Comparison of ENCODE assay signal across 12 cellular contexts in the genomic region with DNA sequence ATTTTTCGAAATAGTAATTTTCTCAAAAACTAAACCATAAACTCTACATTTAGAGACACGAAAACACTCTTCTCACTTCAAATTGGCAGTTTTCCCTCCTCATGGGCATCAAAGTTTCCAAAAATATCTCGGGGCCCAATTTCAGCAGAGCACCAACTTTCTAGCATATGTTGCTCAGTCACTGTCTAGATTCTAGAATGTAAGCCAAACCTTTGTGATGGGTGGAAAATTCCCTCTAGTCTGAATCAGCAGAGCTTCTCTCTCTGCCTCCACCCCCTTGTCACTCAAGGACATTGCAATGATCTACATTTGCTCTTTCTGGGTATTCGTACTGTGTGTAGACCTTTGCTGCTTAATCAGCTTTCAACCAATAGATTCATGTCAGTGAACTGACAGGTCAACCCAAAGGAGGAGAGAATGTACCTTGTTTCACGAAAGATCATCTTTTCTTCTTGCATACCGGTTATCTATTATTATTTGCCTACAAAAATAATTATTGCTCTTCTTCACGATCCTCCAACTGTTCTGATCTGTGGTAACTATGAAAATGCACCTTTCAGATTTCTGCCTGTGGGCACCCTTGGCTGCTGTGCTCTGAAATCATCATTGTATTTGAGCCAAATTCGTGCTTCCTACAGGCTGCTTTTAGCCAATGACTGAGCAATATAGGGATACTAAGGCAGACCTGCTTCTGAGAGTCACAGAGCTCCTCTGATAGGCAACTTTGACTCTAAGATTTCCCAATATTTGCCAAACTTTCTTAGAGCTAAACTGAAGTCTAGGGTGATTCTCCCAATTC. TPM values are rescaled to one million over a fixed set of nuclear protein-coding genes. Genes with fewer than 3 reads are reported as not detected.
DNase-seq lines count a peak whose midpoint lies in the region; ATAC-seq and TF ChIP-seq lines count a peak whose summit lies in the region.
"Had no signal": no experiment of that assay in that cellular context is flagged by ENCODE, and none has a peak within 500 bp of the region (broad histone marks: within the 10 kb centered on the region; RNA-seq: fewer than 3 reads in every experiment).

No MANE protein-coding gene starts in this region.

- H3K9ac ChIP-seq in SK-N-SH: no peak overlapping the region

- no peaks in the 10 kb centered on the region for H3K27me3 ChIP-seq in SK-N-SH (ENCODE audit: insufficient read depth)
- H3K27me3 ChIP-seq: ascending aorta had no signal

- no peaks in the 10 kb centered on the region for H3K36me3 ChIP-seq in SK-N-SH (replicated peaks in 1 of 2; ENCODE audit: control insufficient read depth in 1 of 2, insufficient read depth in 2 of 2, low read length in 1 of 2)
- H3K36me3 ChIP-seq: ascending aorta had no signal

- H3K4me2 ChIP-seq in SK-N-SH: no peak overlapping the region

- no peak for TF ChIP-seq RAD21 in SK-N-SH (IDR thresholded peaks at IDR 0.05; ENCODE audit: low read length)

- no peaks in the 10 kb centered on the region for H3K79me2 ChIP-seq in SK-N-SH (ENCODE audit: insufficient read depth)

- WGBS in SK-N-SH (ENCODE audit: low lambda C conversion rate): 77% methylated on average over 8 of the region's 8 CpGs

- TF ChIP-seq EP300 in SK-N-SH (IDR thresholded peaks at IDR 0.05; ENCODE audit: borderline replicate concordance in 1 of 2, low read depth in 1 of 2, low read length in 1 of 2): no peak

- no peak overlapping the region for H2AFZ ChIP-seq in SK-N-SH (ENCODE audit: low read depth)

- no peaks in the 10 kb centered on the region for H3K9me3 ChIP-seq in SK-N-SH
- H3K9me3 ChIP-seq: ascending aorta had no signal

- H3K27ac ChIP-seq in SK-N-SH (ENCODE audit: low read depth in 2 of 2, low read length in 1 of 2): peak overlapping the region in 1 of 2 experiments; percentile 16; a peak in 1 of 4 replicates

- H3K4me3 ChIP-seq in SK-N-SH (ENCODE audit: low read depth in 2 of 2, low read length in 1 of 2): no peak overlapping the region
- H3K4me3 ChIP-seq in cardiac fibroblast (replicated peaks in 1 of 2; ENCODE audit: low read depth in 2 of 2, low read length in 2 of 2): no peak overlapping the region
- H3K4me3 ChIP-seq: ascending aorta had no signal

- in situ Hi-C loops in GM13976 (cut with MboI; ENCODE audit: low sequenced_read_pairs, unreplicated experiment): no loop called here

- ATAC-seq in SK-N-SH treated with all-trans-retinoic acid at 6 μM for 48 hours: no peak; the same call in 2 of the 3 replicates
- peak; percentile 41 for ATAC-seq in omental fat pad (ENCODE audit: low FRiP score)
- no peak for ATAC-seq in HG02885 (IDR thresholded peaks at IDR 0.05; ENCODE audit: poor library complexity, unreplicated experiment)
- no peak for ATAC-seq in HG03097 (IDR thresholded peaks at IDR 0.05; ENCODE audit: low FRiP score, unreplicated experiment)

- DNase-seq in SK-N-SH (no peak), HuH-7 (ENCODE audit: low spot score) (peak; percentile 53), cardiac fibroblast (ENCODE audit: low read depth in 2 of 2) (peak; percentile 41 to 66), omental fat pad (ENCODE audit: low spot score) (no peak), GM13976 (ENCODE audit: low spot score) (no peak)
- DNase-seq: 8988T; activated CD4-positive, alpha-beta T cell treated with anti-CD3 and anti-CD28 coated beads, Interleukin-2, amount 50 U/mL, for 4 hours; NCI-H2029 had no signal

- TF ChIP-seq CTCF in SK-N-SH (IDR thresholded peaks at IDR 0.05): no peak
- TF ChIP-seq CTCF in cardiac fibroblast (IDR thresholded peaks at IDR 0.05; ENCODE audit: low read depth, low read length): no peak
- TF ChIP-seq CTCF in omental fat pad (IDR thresholded peaks at IDR 0.05): no peak
- TF ChIP-seq CTCF in GM13976 (IDR thresholded peaks at IDR 0.05; ENCODE audit: borderline replicate concordance, control extremely low read depth, extremely low read depth, insufficient read depth, missing control alignments): no peak

- H3K4me1 ChIP-seq in SK-N-SH (ENCODE audit: control insufficient read depth in 1 of 2, insufficient read depth in 2 of 2, low read depth in 1 of 2, low read length in 1 of 2): peaks cover 2 to 41% of the 10 kb centered on the region in 2 experiments

- no peaks in the 10 kb centered on the region; the same call in 1 of the 2 replicates for H4K20me1 ChIP-seq in SK-N-SH (ENCODE audit: insufficient read depth)

- POLR2A ChIA-PET in SK-N-SH (lab: Yijun Ruan, JAX): no interaction called here

- H3F3A ChIP-seq in SK-N-SH (replicated peaks; ENCODE audit: insufficient read depth): peaks cover 40% of the 10 kb centered on the region

- no peaks in the 10 kb centered on the region for H3K9me2 ChIP-seq in SK-N-SH

- CTCF ChIA-PET in SK-N-SH (lab: Yijun Ruan, JAX): interaction anchor here (4.2 kb wide), 1 partner anchor 9 kb away, joined by 28 read pairs; no protein-coding TSS in a partner anchor

TF ChIP-seq in SK-N-SH, 30 proteins besides CTCF, POLR2A, EP300 and RAD21 (continues in another document):
- TF ChIP-seq FOSL2 (IDR thresholded peaks at IDR 0.05; ENCODE audit: borderline replicate concordance, low read depth): peak; percentile 21; the same call in 1 of the 2 replicates
- TF ChIP-seq, protein P1, sequence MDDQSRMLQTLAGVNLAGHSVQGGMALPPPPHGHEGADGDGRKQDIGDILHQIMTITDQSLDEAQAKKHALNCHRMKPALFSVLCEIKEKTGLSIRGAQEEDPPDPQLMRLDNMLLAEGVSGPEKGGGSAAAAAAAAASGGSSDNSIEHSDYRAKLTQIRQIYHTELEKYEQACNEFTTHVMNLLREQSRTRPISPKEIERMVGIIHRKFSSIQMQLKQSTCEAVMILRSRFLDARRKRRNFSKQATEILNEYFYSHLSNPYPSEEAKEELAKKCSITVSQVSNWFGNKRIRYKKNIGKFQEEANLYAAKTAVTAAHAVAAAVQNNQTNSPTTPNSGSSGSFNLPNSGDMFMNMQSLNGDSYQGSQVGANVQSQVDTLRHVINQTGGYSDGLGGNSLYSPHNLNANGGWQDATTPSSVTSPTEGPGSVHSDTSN (IDR thresholded peaks at IDR 0.05): peak; percentile 55
- TF ChIP-seq, protein P2, sequence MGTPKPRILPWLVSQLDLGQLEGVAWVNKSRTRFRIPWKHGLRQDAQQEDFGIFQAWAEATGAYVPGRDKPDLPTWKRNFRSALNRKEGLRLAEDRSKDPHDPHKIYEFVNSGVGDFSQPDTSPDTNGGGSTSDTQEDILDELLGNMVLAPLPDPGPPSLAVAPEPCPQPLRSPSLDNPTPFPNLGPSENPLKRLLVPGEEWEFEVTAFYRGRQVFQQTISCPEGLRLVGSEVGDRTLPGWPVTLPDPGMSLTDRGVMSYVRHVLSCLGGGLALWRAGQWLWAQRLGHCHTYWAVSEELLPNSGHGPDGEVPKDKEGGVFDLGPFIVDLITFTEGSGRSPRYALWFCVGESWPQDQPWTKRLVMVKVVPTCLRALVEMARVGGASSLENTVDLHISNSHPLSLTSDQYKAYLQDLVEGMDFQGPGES (IDR thresholded peaks at IDR 0.05; ENCODE audit: low read depth, low read length): no peak

TF ChIP-seq in SK-N-SH treated with all-trans-retinoic acid at 6 μM for 48 hours, 23 proteins besides CTCF, POLR2A, EP300 and RAD21:
- no peak for TF ChIP-seq TOX (CRISPR knock-in tag; IDR thresholded peaks at IDR 0.05; ENCODE audit: borderline replicate concordance)
- no peak for TF ChIP-seq PPARA (CRISPR knock-in tag; IDR thresholded peaks at IDR 0.05; ENCODE audit: borderline replicate concordance)
- no peak for TF ChIP-seq ZNF8 (CRISPR knock-in tag; IDR thresholded peaks at IDR 0.05)
- TF ChIP-seq ARNTL (CRISPR knock-in tag; IDR thresholded peaks at IDR 0.05; ENCODE audit: borderline replicate concordance, low read depth): no peak
- no peak for TF ChIP-seq ZNF70 (CRISPR knock-in tag; IDR thresholded peaks at IDR 0.05)
- no peak for TF ChIP-seq CSDC2 (CRISPR knock-in tag; IDR thresholded peaks at IDR 0.05)
- no peak for TF ChIP-seq RARB (CRISPR knock-in tag; IDR thresholded peaks at IDR 0.05)
- TF ChIP-seq ISL1 (CRISPR knock-in tag; IDR thresholded peaks at IDR 0.05): no peak
- TF ChIP-seq, protein P3, sequence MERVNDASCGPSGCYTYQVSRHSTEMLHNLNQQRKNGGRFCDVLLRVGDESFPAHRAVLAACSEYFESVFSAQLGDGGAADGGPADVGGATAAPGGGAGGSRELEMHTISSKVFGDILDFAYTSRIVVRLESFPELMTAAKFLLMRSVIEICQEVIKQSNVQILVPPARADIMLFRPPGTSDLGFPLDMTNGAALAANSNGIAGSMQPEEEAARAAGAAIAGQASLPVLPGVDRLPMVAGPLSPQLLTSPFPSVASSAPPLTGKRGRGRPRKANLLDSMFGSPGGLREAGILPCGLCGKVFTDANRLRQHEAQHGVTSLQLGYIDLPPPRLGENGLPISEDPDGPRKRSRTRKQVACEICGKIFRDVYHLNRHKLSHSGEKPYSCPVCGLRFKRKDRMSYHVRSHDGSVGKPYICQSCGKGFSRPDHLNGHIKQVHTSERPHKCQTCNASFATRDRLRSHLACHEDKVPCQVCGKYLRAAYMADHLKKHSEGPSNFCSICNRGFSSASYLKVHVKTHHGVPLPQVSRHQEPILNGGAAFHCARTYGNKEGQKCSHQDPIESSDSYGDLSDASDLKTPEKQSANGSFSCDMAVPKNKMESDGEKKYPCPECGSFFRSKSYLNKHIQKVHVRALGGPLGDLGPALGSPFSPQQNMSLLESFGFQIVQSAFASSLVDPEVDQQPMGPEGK (CRISPR knock-in tag; IDR thresholded peaks at IDR 0.05; ENCODE audit: borderline replicate concordance): no peak
- no peak for TF ChIP-seq GLIS3 (CRISPR knock-in tag; IDR thresholded peaks at IDR 0.05)
- no peak for TF ChIP-seq SNAI2 (CRISPR knock-in tag; IDR thresholded peaks at IDR 0.05)
- TF ChIP-seq, protein P4, sequence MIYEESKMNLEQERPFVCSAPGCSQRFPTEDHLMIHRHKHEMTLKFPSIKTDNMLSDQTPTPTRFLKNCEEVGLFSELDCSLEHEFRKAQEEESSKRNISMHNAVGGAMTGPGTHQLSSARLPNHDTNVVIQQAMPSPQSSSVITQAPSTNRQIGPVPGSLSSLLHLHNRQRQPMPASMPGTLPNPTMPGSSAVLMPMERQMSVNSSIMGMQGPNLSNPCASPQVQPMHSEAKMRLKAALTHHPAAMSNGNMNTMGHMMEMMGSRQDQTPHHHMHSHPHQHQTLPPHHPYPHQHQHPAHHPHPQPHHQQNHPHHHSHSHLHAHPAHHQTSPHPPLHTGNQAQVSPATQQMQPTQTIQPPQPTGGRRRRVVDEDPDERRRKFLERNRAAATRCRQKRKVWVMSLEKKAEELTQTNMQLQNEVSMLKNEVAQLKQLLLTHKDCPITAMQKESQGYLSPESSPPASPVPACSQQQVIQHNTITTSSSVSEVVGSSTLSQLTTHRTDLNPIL (CRISPR knock-in tag; IDR thresholded peaks at IDR 0.05; ENCODE audit: low read depth): no peak
- no peak for TF ChIP-seq OSR1 (CRISPR knock-in tag; IDR thresholded peaks at IDR 0.05)
- no peak for TF ChIP-seq ZFP30 (CRISPR knock-in tag; IDR thresholded peaks at IDR 0.05)
- TF ChIP-seq ZFP3 (CRISPR knock-in tag; IDR thresholded peaks at IDR 0.05): no peak

RNA-seq across cellular contexts. Expression of a gene that starts 38.7 kb away (rescaled TPM):
- 37.2 and 58.5 TPM in 2 replicates for polyA plus RNA-seq in SK-N-SH (2012; rRNA removed)
- polyA plus RNA-seq in SK-N-SH (2012; cell fraction: cytosol; rRNA removed): 42.9 and 63.8 TPM in 2 replicates
- 69.8 and 184 TPM in 2 replicates for polyA plus RNA-seq in SK-N-SH (2012; cell fraction: nucleus; rRNA removed)
- 100 to 1,000 TPM; 111 to 235 (median 146) TPM for total RNA-seq in omental fat pad

Comparison
In these comparisons a context has a peak if more than half of its experiments do, and no peak if none do; other contexts are left out.
1. DNase-seq: peak in HuH-7 (single experiment) and cardiac fibroblast (2 of 2); none in SK-N-SH (single experiment), omental fat pad (single experiment) and GM13976 (single experiment).